3 cellular contexts compared by ENCODE assay signal in genomic region chr2:45205480-45205879, GRCh38.
"Had no signal": no experiment of that assay in that cellular context is flagged by ENCODE, and none has a peak within 500 bp of the region (broad histone marks: within the 10 kb centered on the region; RNA-seq: fewer than 3 reads in every experiment).

No MANE protein-coding gene starts in this region.

- ATAC-seq: GM12878 had no signal

- DNase-seq: GDM1, GF-D8 had no signal

- H3K4me3 ChIP-seq: GM12878 had no signal
